ENCODE assay signal across 8 cellular contexts in the genomic region with DNA sequence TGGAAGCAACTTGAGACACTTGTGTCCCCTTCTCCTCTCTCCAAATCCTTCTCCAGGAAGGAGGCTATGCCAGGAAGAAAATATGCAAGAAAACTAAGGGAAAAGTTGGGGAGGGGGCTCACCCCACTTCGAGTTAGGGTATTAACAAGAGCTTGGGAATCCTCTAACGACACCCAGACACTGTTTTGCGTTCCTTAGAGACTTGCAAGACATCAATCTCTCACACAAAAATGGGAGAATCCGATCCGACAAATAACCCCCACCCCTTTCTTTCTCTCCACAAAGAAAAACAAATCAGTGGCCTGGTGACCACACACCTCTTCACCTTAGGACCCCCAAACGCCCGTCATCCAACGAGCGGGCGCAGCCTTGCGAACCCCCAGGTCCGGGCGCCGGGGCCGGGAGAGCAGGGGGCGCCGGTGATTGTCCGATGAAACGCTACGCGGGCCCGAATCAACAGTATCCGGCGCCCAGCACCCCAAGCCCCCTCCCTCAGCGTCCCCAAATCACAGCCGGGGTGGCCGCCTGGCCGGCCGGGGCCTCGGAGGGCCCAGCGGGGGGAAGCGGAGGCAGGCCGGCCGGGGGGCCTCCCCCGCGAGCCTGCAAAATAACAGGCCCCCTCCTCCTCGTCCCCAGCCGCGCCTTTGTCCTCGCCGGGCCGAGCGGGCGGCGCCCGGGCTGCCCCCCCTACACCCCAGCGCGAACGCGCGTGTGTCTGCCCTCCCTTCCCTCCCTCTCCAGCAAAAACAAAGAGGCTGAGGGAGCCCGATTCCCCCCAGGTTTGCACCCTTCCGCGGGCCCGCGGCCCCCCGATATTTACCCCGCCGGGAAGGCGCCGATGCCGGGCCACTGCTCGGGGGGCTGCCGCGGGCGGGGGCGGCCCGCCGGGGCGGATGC.
DNase-seq lines count a peak whose midpoint lies in the region; ATAC-seq and TF ChIP-seq lines count a peak whose summit lies in the region.

No MANE protein-coding gene starts in this region.

- DNase-seq in GM13977 (ENCODE audit: low spot score) (peak; percentile 79), UCSD-AML1 (lab: John Stamatoyannopoulos, UW; ENCODE audit: unreplicated experiment) (peak; percentile 48), T47D (ENCODE audit: low read depth in 1 of 2, low spot score in 1 of 2) (peak; percentile 54 to 55), retina (peak; percentile 89), kidney glomerular epithelial cell (lab: John Stamatoyannopoulos, UW) (no peak)

- in situ Hi-C loops in GM13977 (cut with MboI; ENCODE audit: low pct_unique_long_range_greater_than_20kb, low sequenced_read_pairs, unreplicated experiment) (no loop called here), T47D (cut with HindIII; ENCODE audit: low pct_unique_long_range_greater_than_20kb, low sequenced_read_pairs) (no loop called here)

- H3K4me3 ChIP-seq in HUES6 (ENCODE audit: low read depth, low read length) (peak overlapping the region; percentile 87), iPS-11a (ENCODE audit: low read depth, low read length) (peak overlapping the region; percentile 89)

- H3K9ac ChIP-seq in HUES6 (ENCODE audit: low read length) = peak overlapping the region; percentile 86

- H3K4me1 ChIP-seq in HUES6 (ENCODE audit: control insufficient read depth, insufficient read depth, low read length) = peaks cover 61% of the 10 kb centered on the region

- no peaks in the 10 kb centered on the region for H3K9me3 ChIP-seq in HUES6 (ENCODE audit: control insufficient read depth, insufficient read depth, low read depth, low read length)

- H3K36me3 ChIP-seq in HUES6 (ENCODE audit: control insufficient read depth, insufficient read depth, low read length) = peaks cover 29% of the 10 kb centered on the region

- H3K27me3 ChIP-seq in HUES6 (ENCODE audit: control insufficient read depth, insufficient read depth, low read length) = no peaks in the 10 kb centered on the region

- peak overlapping the region; percentile 93 for H3K27ac ChIP-seq in HUES6 (ENCODE audit: low read depth, low read length)

- no peak for TF ChIP-seq CTCF in GM13977 (IDR thresholded peaks at IDR 0.05; ENCODE audit: extremely low read depth, insufficient read depth, missing control alignments)

- no peak for ATAC-seq in GM21576 (IDR thresholded peaks at IDR 0.05; ENCODE audit: unreplicated experiment)
